In the genomic region with DNA sequence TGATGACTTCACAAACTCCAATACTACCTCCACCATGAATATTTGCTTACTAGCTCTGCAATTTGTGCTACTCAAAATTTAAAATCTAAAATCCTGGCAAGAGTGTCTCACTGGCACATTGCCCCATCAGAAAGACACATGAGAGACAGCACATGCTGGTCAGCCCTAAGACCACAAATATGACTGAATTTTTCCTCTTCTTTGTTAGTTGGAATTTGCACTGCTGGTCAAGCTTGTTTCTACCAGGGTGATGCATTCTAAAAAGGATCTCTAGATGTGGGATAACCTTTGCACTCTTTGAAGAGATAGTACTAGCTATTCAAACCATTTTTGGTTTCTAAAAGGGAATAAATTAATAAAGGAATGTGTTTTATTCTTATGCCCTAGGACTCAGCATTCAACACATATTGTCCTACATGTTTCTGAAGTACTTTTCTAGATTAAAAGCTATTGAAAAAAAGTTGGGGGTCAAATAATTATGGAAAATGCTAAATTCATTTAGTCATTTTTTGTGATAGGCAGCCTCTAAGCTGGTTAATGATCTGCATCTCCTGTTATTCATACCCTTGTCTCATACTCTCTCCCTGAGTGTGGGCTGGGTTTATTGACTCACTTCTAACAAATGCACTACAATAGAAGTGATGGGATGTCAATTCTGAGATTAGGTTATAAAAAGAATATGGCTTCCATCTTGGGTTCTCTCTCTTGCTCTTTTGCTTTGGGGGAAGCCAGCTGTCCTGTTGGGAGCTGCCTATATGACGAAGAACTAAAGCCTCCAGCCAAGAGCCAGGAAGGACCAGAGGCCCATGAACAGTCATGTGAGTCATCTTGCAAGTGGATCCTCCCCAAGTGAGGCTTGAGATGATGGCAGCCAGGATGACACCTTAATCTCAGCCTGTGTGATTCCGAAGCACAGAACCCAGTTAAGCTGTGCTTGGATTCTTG, we compare ENCODE assay signal across 29 cellular contexts.
DNase-seq lines count a peak whose midpoint lies in the region; ATAC-seq, FAIRE-seq and TF ChIP-seq lines count a peak whose summit lies in the region.
"Had no signal": no experiment of that assay in that cellular context is flagged by ENCODE, and none has a peak within 500 bp of the region (broad histone marks: within the 10 kb centered on the region; RNA-seq: fewer than 3 reads in every experiment).

No MANE protein-coding gene starts in this region.

- ATAC-seq in A549: no peak
- no peak for ATAC-seq in HG03025 (IDR thresholded peaks at IDR 0.05; ENCODE audit: low FRiP score, unreplicated experiment)
- ATAC-seq in T-cell (replicated peaks in 1 of 4): no peak
- ATAC-seq: activated CD8-positive, alpha-beta T cell treated with anti-CD3 and anti-CD28 coated beads, Interleukin-2, amount 10 ng/mL, durations not matched to agents 7 days and 5 days; left lobe of liver; naive thymus-derived CD4-positive, alpha-beta T cell; T-helper 17 cell had no signal

- H3K9me3 ChIP-seq in A549 (no peaks in the 10 kb centered on the region), HEK293 (ENCODE audit: control insufficient read depth, insufficient read depth, low read depth, low read length) (no peaks in the 10 kb centered on the region)
- H3K9me3 ChIP-seq: BLaER1, MG63, SK-N-SH, vagina had no signal

- H3K27me3 Mint-ChIP-seq in T-cell: peaks cover 0 to 3% of the 10 kb centered on the region in 2 donors
- H3K27me3 Mint-ChIP-seq: stimulated activated naive CD8-positive, alpha-beta T cell treated with anti-CD3 and anti-CD28 coated beads, Interleukin-15, Interleukin-2, amounts not matched to agents 100 ng/mL and 50 ng/mL, for 24 hours had no signal

- no peaks in the 10 kb centered on the region for H3K36me3 Mint-ChIP-seq in T-cell
- H3K36me3 Mint-ChIP-seq: naive thymus-derived CD4-positive, alpha-beta T cell had no signal

- no peak for TF ChIP-seq EP300 in A549 (IDR thresholded peaks at IDR 0.05)

- H3K4me3 ChIP-seq in A549 (no peak overlapping the region), HEK293 (ENCODE audit: low read depth, low read length) (no peak overlapping the region)
- H3K4me3 ChIP-seq: BLaER1, MG63, vagina had no signal

- H3K9me3 Mint-ChIP-seq in T-cell: no peaks in the 10 kb centered on the region
- H3K9me3 Mint-ChIP-seq: stimulated activated naive CD8-positive, alpha-beta T cell treated with anti-CD3 and anti-CD28 coated beads, Interleukin-15, Interleukin-2, amounts not matched to agents 100 ng/mL and 50 ng/mL, for 24 hours had no signal

- H3K4me1 ChIP-seq in A549 (no peaks in the 10 kb centered on the region), HEK293 (ENCODE audit: control insufficient read depth, insufficient read depth, low read length) (no peaks in the 10 kb centered on the region)
- H3K4me1 ChIP-seq: vagina had no signal

- FAIRE-seq in A549 (lab: Jason Lieb, UNC): peak; percentile 61
- FAIRE-seq: G401.6 had no signal

- H3K36me3 ChIP-seq in HEK293 (ENCODE audit: control insufficient read depth in 2 of 2, insufficient read depth in 1 of 2, low read length in 2 of 2): no peaks in the 10 kb centered on the region
- H3K36me3 ChIP-seq: BLaER1, MG63, vagina had no signal

- no peak for TF ChIP-seq POLR2A in A549 (IDR thresholded peaks at IDR 0.05; ENCODE audit: low read length)

- CTCF ChIA-PET in A549 (lab: Yijun Ruan, JAX) (interaction anchor here (0.7 to 3.5 kb wide), 8 partner anchors 10 to 302 kb away, joined by 3 to 21 read pairs (median 4); no protein-coding TSS in a partner anchor), HEK293 (lab: Yijun Ruan, JAX) (interaction anchor here (0.6 to 1.8 kb wide), 4 partner anchors 101 to 1522 kb away, joined by 3 to 4 read pairs (median 4); no protein-coding TSS in a partner anchor), T-cell (lab: Charles Lee) (interaction anchor here in 1 of 2 donors (0.9 to 1.4 kb wide), 2 partner anchors 16 to 99 kb away, joined by 3 to 4 read pairs; no protein-coding TSS in a partner anchor)

- DNase-seq in A549 (ENCODE audit: low read depth in 1 of 2, low spot score in 1 of 2): peak in 1 of 2 experiments; percentile 25
- peak; percentile 49 for DNase-seq in astrocyte of the hippocampus (ENCODE audit: low read depth, low spot score)
- DNase-seq in kidney tubule cell (ENCODE audit: low spot score): peak; percentile 86
- DNase-seq in NCI-H1417 treated with DMSO at 0.1 percent for 48 hours (lab: John Stamatoyannopoulos, UW): no peak
- DNase-seq in NCI-H526 (lab: John Stamatoyannopoulos, UW): no peak
- no peak for DNase-seq in T-cell
- DNase-seq: activated CD4-positive, alpha-beta T cell treated with anti-CD3 and anti-CD28 coated beads for 1 hour; activated CD8-positive, alpha-beta T cell treated with anti-CD3 and anti-CD28 coated beads, Interleukin-2, amount 10 ng/mL, durations not matched to agents 7 days and 5 days; activated effector memory CD4-positive, alpha-beta T cell treated with anti-CD3 and anti-CD28 coated beads, Interleukin-2, amount 50 U/mL, for 16 hours; activated T-cell treated with anti-CD3 and anti-CD28 coated beads for 4 hours; DMS153; H7; head of caudate nucleus; MG63; naive thymus-derived CD4-positive, alpha-beta T cell; NCI-H1417; NCI-H2081 treated with DMSO at 0.1 percent for 48 hours; NCI-H446 treated with DMSO at 0.1 percent for 48 hours; nucleus accumbens; SK-N-SH; T-helper 17 cell had no signal

- no peak for TF ChIP-seq RAD21 in A549 (conservative IDR thresholded peaks at IDR 0.05 in 1 of 2, IDR thresholded peaks at IDR 0.05 in 1 of 2)

- no peak overlapping the region for H3K4me2 ChIP-seq in A549
- H3K4me2 ChIP-seq: BLaER1, SK-N-SH had no signal

- H3K27ac ChIP-seq in A549 (no peak overlapping the region), HEK293 (ENCODE audit: extremely low read depth, low read depth, low read length) (no peak overlapping the region)
- H3K27ac ChIP-seq: BLaER1, epithelial cell of prostate, vagina had no signal

- POLR2A ChIA-PET in A549 (lab: Yijun Ruan, JAX): no interaction called here
- POLR2A ChIA-PET in HEK293 (lab: Yijun Ruan, JAX): interaction anchor here (1.2 kb wide), 1 partner anchor 16 kb away, joined by 3 read pairs; no protein-coding TSS in a partner anchor
- POLR2A ChIA-PET in T-cell (lab: Charles Lee): no interaction called here

- TF ChIP-seq CTCF in A549 (IDR thresholded peaks at IDR 0.05): no peak
- no peak for TF ChIP-seq CTCF in HEK293 (tag by site-specific recombination; IDR thresholded peaks at IDR 0.05)

- no peak overlapping the region for H3K27ac Mint-ChIP-seq in T-cell
- H3K27ac Mint-ChIP-seq: activated CD8-positive, alpha-beta T cell treated with anti-CD3 and anti-CD28 coated beads, Interleukin-2, amount 10 ng/mL, durations not matched to agents 7 days and 5 days; naive thymus-derived CD4-positive, alpha-beta T cell; stimulated activated naive CD8-positive, alpha-beta T cell treated with anti-CD3 and anti-CD28 coated beads, Interleukin-15, Interleukin-2, amounts not matched to agents 100 ng/mL and 50 ng/mL, for 24 hours; T-helper 17 cell had no signal

- peaks cover 14 to 19% (median 18%) of the 10 kb centered on the region in 3 donors for H3K4me1 Mint-ChIP-seq in T-cell

- no peak overlapping the region for H3K4me3 Mint-ChIP-seq in T-cell
- H3K4me3 Mint-ChIP-seq: activated CD8-positive, alpha-beta T cell treated with anti-CD3 and anti-CD28 coated beads, Interleukin-2, amount 10 ng/mL, durations not matched to agents 7 days and 5 days; naive thymus-derived CD4-positive, alpha-beta T cell; stimulated activated naive CD8-positive, alpha-beta T cell treated with anti-CD3 and anti-CD28 coated beads, Interleukin-15, Interleukin-2, amounts not matched to agents 100 ng/mL and 50 ng/mL, for 24 hours; T-helper 17 cell had no signal

- WGBS in A549 (ENCODE audit: missing lambda C conversion rate): 45% methylated on average over 2 of the region's 2 CpGs

TF ChIP-seq in A549, 52 proteins besides CTCF, POLR2A, EP300 and RAD21 (continues in another document):
- TF ChIP-seq POLR2AphosphoS2 (conservative IDR thresholded peaks at IDR 0.05; ENCODE audit: low read length): no peak
- TF ChIP-seq HEYL (CRISPR knock-in tag; IDR thresholded peaks at IDR 0.05): no peak
- no peak for TF ChIP-seq MYC (IDR thresholded peaks at IDR 0.05; ENCODE audit: borderline replicate concordance, low read length)
- no peak for TF ChIP-seq KDM5A (IDR thresholded peaks at IDR 0.05)
- TF ChIP-seq HOXA7 (CRISPR knock-in tag; IDR thresholded peaks at IDR 0.05): no peak
- TF ChIP-seq, protein P1, sequence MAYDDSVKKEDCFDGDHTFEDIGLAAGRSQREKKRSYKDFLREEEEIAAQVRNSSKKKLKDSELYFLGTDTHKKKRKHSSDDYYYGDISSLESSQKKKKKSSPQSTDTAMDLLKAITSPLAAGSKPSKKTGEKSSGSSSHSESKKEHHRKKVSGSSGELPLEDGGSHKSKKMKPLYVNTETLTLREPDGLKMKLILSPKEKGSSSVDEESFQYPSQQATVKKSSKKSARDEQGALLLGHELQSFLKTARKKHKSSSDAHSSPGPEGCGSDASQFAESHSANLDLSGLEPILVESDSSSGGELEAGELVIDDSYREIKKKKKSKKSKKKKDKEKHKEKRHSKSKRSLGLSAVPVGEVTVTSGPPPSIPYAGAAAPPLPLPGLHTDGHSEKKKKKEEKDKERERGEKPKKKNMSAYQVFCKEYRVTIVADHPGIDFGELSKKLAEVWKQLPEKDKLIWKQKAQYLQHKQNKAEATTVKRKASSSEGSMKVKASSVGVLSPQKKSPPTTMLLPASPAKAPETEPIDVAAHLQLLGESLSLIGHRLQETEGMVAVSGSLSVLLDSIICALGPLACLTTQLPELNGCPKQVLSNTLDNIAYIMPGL (CRISPR knock-in tag; IDR thresholded peaks at IDR 0.05; ENCODE audit: borderline replicate concordance): no peak

TF ChIP-seq in HEK293, 187 proteins besides CTCF, POLR2A, EP300 and RAD21 (continues in another document):
- TF ChIP-seq SCRT1 (tag by site-specific recombination; IDR thresholded peaks at IDR 0.05; ENCODE audit: borderline replicate concordance): no peak

Comparison
In these comparisons a context has a peak if more than half of its experiments do, and no peak if none do; other contexts are left out.
1. DNase-seq: peak in astrocyte of the hippocampus (single experiment) and kidney tubule cell (single experiment); none in NCI-H1417 treated with DMSO at 0.1 percent for 48 hours (single experiment), NCI-H526 (0 of 2) and T-cell (0 of 34).